ENCODE assay signal across 8 cellular contexts in genomic region chr11:130001491-130002351, GRCh38. TPM values are rescaled to one million over a fixed set of nuclear protein-coding genes. Genes with fewer than 3 reads are reported as not detected.
DNase-seq lines count a peak whose midpoint lies in the region; ATAC-seq and TF ChIP-seq lines count a peak whose summit lies in the region.

No MANE protein-coding gene starts in this region.

- peak overlapping the region; percentile 98 for H3K27ac Mint-ChIP-seq in activated T-helper 1 cell treated with anti-CD3 and anti-CD28 coated beads, Interleukin-12 subunit alpha, Interleukin-12 subunit beta, Interleukin-2, Interleukin-4 antibody, amounts not matched to agents 30 ng/mL and 10 ng/mL and 1 ng/mL, durations not matched to agents 14 hours and 24 hours and 36 hours
- H3K27ac Mint-ChIP-seq in nephron progenitor cell, result peak overlapping the region; percentile 99

- no peaks in the 10 kb centered on the region for H3K9me3 ChIP-seq in tibial artery

- intact Hi-C loops in activated T-helper 1 cell treated with anti-CD3 and anti-CD28 coated beads, Interleukin-12 subunit alpha, Interleukin-12 subunit beta, Interleukin-2, Interleukin-4 antibody, amounts not matched to agents 30 ng/mL and 10 ng/mL and 1 ng/mL, durations not matched to agents 14 hours and 24 hours and 36 hours (cut with micrococcal nuclease), result loop anchor here (1.0 to 5.0 kb wide), 9 partner anchors 9 to 915 kb away; partner anchors contain the start of genes SNX19 and TMEM45B
- intact Hi-C loops in tibial artery (cut with DNase I; ENCODE audit: low total_unique reads), result loop anchor here (2.0 to 10.0 kb wide), 3 partner anchors 67 to 313 kb away; partner anchors contain the start of genes APLP2 and ZBTB44

- peaks cover 2% of the 10 kb centered on the region for H3K27me3 Mint-ChIP-seq in activated T-helper 1 cell treated with anti-CD3 and anti-CD28 coated beads, Interleukin-12 subunit alpha, Interleukin-12 subunit beta, Interleukin-2, Interleukin-4 antibody, amounts not matched to agents 30 ng/mL and 10 ng/mL and 1 ng/mL, durations not matched to agents 14 hours and 24 hours and 36 hours (ENCODE audit: insufficient read depth)
- H3K27me3 Mint-ChIP-seq in nephron progenitor cell (ENCODE audit: low read depth, poor library complexity), result no peaks in the 10 kb centered on the region

- no peaks in the 10 kb centered on the region for H3K36me3 ChIP-seq in tibial artery

- H3K4me1 Mint-ChIP-seq in activated T-helper 1 cell treated with anti-CD3 and anti-CD28 coated beads, Interleukin-12 subunit alpha, Interleukin-12 subunit beta, Interleukin-2, Interleukin-4 antibody, amounts not matched to agents 30 ng/mL and 10 ng/mL and 1 ng/mL, durations not matched to agents 14 hours and 24 hours and 36 hours (ENCODE audit: low read depth), result peaks cover 33% of the 10 kb centered on the region
- H3K4me1 Mint-ChIP-seq in nephron progenitor cell, result peaks cover 41% of the 10 kb centered on the region

- peaks cover 6% of the 10 kb centered on the region for H3K36me3 Mint-ChIP-seq in activated T-helper 1 cell treated with anti-CD3 and anti-CD28 coated beads, Interleukin-12 subunit alpha, Interleukin-12 subunit beta, Interleukin-2, Interleukin-4 antibody, amounts not matched to agents 30 ng/mL and 10 ng/mL and 1 ng/mL, durations not matched to agents 14 hours and 24 hours and 36 hours (ENCODE audit: low read depth)
- H3K36me3 Mint-ChIP-seq in nephron progenitor cell (ENCODE audit: low read depth), result peaks cover 32% of the 10 kb centered on the region

- peak; percentile 4 to 40 (median 6) for DNase-seq in activated CD8-positive, alpha-beta memory T cell treated with anti-CD3 and anti-CD28 coated beads for 48 hours (ENCODE audit: low read depth in 2 of 3, low spot score in 2 of 3)
- no peak for DNase-seq in activated CD8-positive, alpha-beta memory T cell treated with anti-CD3 and anti-CD28 coated beads, Interleukin-2, amount 50 U/mL, for 4 hours
- DNase-seq in NCI-H345 (lab: John Stamatoyannopoulos, UW), result peak; percentile 43
- peak; percentile 2 for DNase-seq in activated T-helper 1 cell treated with anti-CD3 and anti-CD28 coated beads, Interleukin-12 subunit alpha, Interleukin-12 subunit beta, Interleukin-2, Interleukin-4 antibody, amounts not matched to agents 30 ng/mL and 10 ng/mL and 1 ng/mL, durations not matched to agents 14 hours and 24 hours and 36 hours (ENCODE audit: low spot score)
- peak; percentile 30 for DNase-seq in fibroblast of villous mesenchyme (ENCODE audit: low read depth)
- peak; percentile 83 for DNase-seq in nephron progenitor cell
- peak; percentile 43 to 72 for DNase-seq in tibial artery

- peak overlapping the region; percentile 97 for H3K4me3 Mint-ChIP-seq in activated T-helper 1 cell treated with anti-CD3 and anti-CD28 coated beads, Interleukin-12 subunit alpha, Interleukin-12 subunit beta, Interleukin-2, Interleukin-4 antibody, amounts not matched to agents 30 ng/mL and 10 ng/mL and 1 ng/mL, durations not matched to agents 14 hours and 24 hours and 36 hours
- peak overlapping the region; percentile 95 for H3K4me3 Mint-ChIP-seq in nephron progenitor cell

- no peaks in the 10 kb centered on the region for H3K9me3 Mint-ChIP-seq in activated T-helper 1 cell treated with anti-CD3 and anti-CD28 coated beads, Interleukin-12 subunit alpha, Interleukin-12 subunit beta, Interleukin-2, Interleukin-4 antibody, amounts not matched to agents 30 ng/mL and 10 ng/mL and 1 ng/mL, durations not matched to agents 14 hours and 24 hours and 36 hours
- H3K9me3 Mint-ChIP-seq in nephron progenitor cell, result peaks cover 20% of the 10 kb centered on the region

- peak overlapping the region; percentile 64 for H3K4me3 ChIP-seq in fibroblast of villous mesenchyme (ENCODE audit: low read depth, low read length)
- H3K4me3 ChIP-seq in tibial artery, result peak overlapping the region; percentile 91 to 92

- TF ChIP-seq CTCF in fibroblast of villous mesenchyme (IDR thresholded peaks at IDR 0.05; ENCODE audit: insufficient read depth, low read depth, low read length) (no peak), nephron progenitor cell (IDR thresholded peaks at IDR 0.05) (no peak), tibial artery (IDR thresholded peaks at IDR 0.05) (no peak)

- peaks cover 0 to 24% (median 18%) of the 10 kb centered on the region in 4 donors for H3K4me1 ChIP-seq in tibial artery

- ATAC-seq in HG02798 (IDR thresholded peaks at IDR 0.05; ENCODE audit: poor library complexity, unreplicated experiment), result peak; percentile 23

- H3K27ac ChIP-seq in tibial artery, result peak overlapping the region; percentile 98 to 100

- H3K27me3 ChIP-seq in tibial artery, result no peaks in the 10 kb centered on the region

RNA-seq across cellular contexts. Expression of gene PRDM10, which starts 0.9 kb away (rescaled TPM):
- total RNA-seq in activated T-helper 1 cell treated with anti-CD3 and anti-CD28 coated beads, Interleukin-12 subunit alpha, Interleukin-12 subunit beta, Interleukin-2, Interleukin-4 antibody, amounts not matched to agents 30 ng/mL and 10 ng/mL and 1 ng/mL, durations not matched to agents 14 hours and 24 hours and 36 hours, result 13.6 and 14.5 TPM in 2 replicates
- 6.1 and 8.6 TPM in 2 replicates for total RNA-seq in fibroblast of villous mesenchyme
